2 cellular contexts compared by ENCODE assay signal in genomic region chr3:129554356-129555120, GRCh38.
TF ChIP-seq lines count a peak whose summit lies in the region.

No MANE protein-coding gene starts in this region.

TF ChIP-seq in HEK293, 187 proteins besides CTCF, POLR2A, EP300 and RAD21:
- TF ChIP-seq ZNF341 (tag by site-specific recombination; IDR thresholded peaks at IDR 0.05; ENCODE audit: low read depth): peak; percentile 75
- TF ChIP-seq ZNF837 (tag by site-specific recombination; IDR thresholded peaks at IDR 0.05): no peak
- no peak for TF ChIP-seq ZNF121 (tag by site-specific recombination; IDR thresholded peaks at IDR 0.05)
- TF ChIP-seq FEZF1 (tag by site-specific recombination; IDR thresholded peaks at IDR 0.05): no peak
- TF ChIP-seq ZSCAN5A (tag by site-specific recombination; IDR thresholded peaks at IDR 0.05): no peak
- no peak for TF ChIP-seq ZNF266 (tag by site-specific recombination; IDR thresholded peaks at IDR 0.05; ENCODE audit: low read depth)
- TF ChIP-seq ZNF785 (tag by site-specific recombination; IDR thresholded peaks at IDR 0.05): no peak

TF ChIP-seq in H1, 55 proteins besides CTCF, POLR2A, EP300 and RAD21:
- no peak for TF ChIP-seq EGR1 (IDR thresholded peaks at IDR 0.05; ENCODE audit: borderline replicate concordance, low read depth, low read length)
- no peak for TF ChIP-seq PHF8 (conservative IDR thresholded peaks at IDR 0.05; ENCODE audit: low read depth, low read length)
- no peak for TF ChIP-seq YY1 (IDR thresholded peaks at IDR 0.05; ENCODE audit: low read depth, low read length)
- TF ChIP-seq CHD7 (IDR thresholded peaks at IDR 0.05; ENCODE audit: insufficient replicate concordance, low read length): no peak
- no peak for TF ChIP-seq TAF7 (optimal IDR thresholded peaks at IDR 0.05; ENCODE audit: borderline replicate concordance, low read depth, low read length)
- TF ChIP-seq HDAC2 (IDR thresholded peaks at IDR 0.05; ENCODE audit: borderline replicate concordance in 1 of 2, low read depth in 2 of 2, low read length in 2 of 2): no peak
- TF ChIP-seq BRCA1 (IDR thresholded peaks at IDR 0.05; ENCODE audit: low read depth, low read length): no peak
- no peak for TF ChIP-seq KDM5A (IDR thresholded peaks at IDR 0.05; ENCODE audit: low read length)
- no peak for TF ChIP-seq TEAD4 (IDR thresholded peaks at IDR 0.05; ENCODE audit: low read depth, low read length)
- no peak for TF ChIP-seq TAF1 (IDR thresholded peaks at IDR 0.05; ENCODE audit: low read depth, low read length)
- no peak for TF ChIP-seq ZNF274 (IDR thresholded peaks at IDR 0.05; ENCODE audit: borderline replicate concordance, extremely low read depth, low read length)
- TF ChIP-seq MAX (IDR thresholded peaks at IDR 0.05): no peak
- no peak for TF ChIP-seq SP2 (IDR thresholded peaks at IDR 0.05; ENCODE audit: low read length)
- no peak for TF ChIP-seq RXRA (IDR thresholded peaks at IDR 0.05; ENCODE audit: insufficient read depth, low read depth, low read length)
- no peak for TF ChIP-seq NRF1 (IDR thresholded peaks at IDR 0.05; ENCODE audit: low read depth, low read length)
- TF ChIP-seq POU5F1 (IDR thresholded peaks at IDR 0.05; ENCODE audit: low read depth, low read length): no peak
- no peak for TF ChIP-seq FOSL1 (IDR thresholded peaks at IDR 0.05; ENCODE audit: insufficient read depth, low read depth, low read length)
TF ChIP-seq in H1: peak in this region for 0.
